11 cellular contexts compared by ENCODE assay signal in genomic region chr6:170222498-170223471, GRCh38.
DNase-seq lines count a peak whose midpoint lies in the region; ATAC-seq and TF ChIP-seq lines count a peak whose summit lies in the region.
"Had no signal": no experiment of that assay in that cellular context is flagged by ENCODE, and none has a peak within 500 bp of the region (broad histone marks: within the 10 kb centered on the region; RNA-seq: fewer than 3 reads in every experiment).

No MANE protein-coding gene starts in this region.

- no peaks in the 10 kb centered on the region for H3K9me3 ChIP-seq in BLaER1 treated with 17β-estradiol and CSF1 and Interleukin-3, amounts not matched to agents 10 nM and 100 nM (replicated peaks in 1 of 11)
- H3K9me3 ChIP-seq in liver (ENCODE audit: control insufficient read depth in 4 of 4, low read length in 3 of 4), result no peaks in the 10 kb centered on the region

- no peak for TF ChIP-seq RAD21 in liver (IDR thresholded peaks at IDR 0.05)

- TF ChIP-seq CTCF in liver (IDR thresholded peaks at IDR 0.05; ENCODE audit: low read depth, low read length, missing input control) (no peak), brain microvascular endothelial cell (IDR thresholded peaks at IDR 0.05; ENCODE audit: low read depth, low read length, missing control alignments) (no peak), foreskin keratinocyte (conservative IDR thresholded peaks at IDR 0.05) (no peak)

- in situ Hi-C loops in brain microvascular endothelial cell (cut with HindIII; ENCODE audit: low pct_ligation_motif_present, low sequenced_read_pairs), result no loop called here

- H3K27me3 ChIP-seq in BLaER1 treated with 17β-estradiol and CSF1 and Interleukin-3, amounts not matched to agents 10 nM and 100 nM, result peaks cover 0 to 59% (median 25%) of the 10 kb centered on the region in 11 experiments; a peak in 18 of 22 replicates
- no peaks in the 10 kb centered on the region for H3K27me3 ChIP-seq in liver (ENCODE audit: control insufficient read depth in 4 of 4, insufficient read depth in 4 of 4, low read length in 3 of 4)
- H3K27me3 ChIP-seq in brain microvascular endothelial cell (replicated peaks), result no peaks in the 10 kb centered on the region
- H3K27me3 ChIP-seq in foreskin keratinocyte, result no peaks in the 10 kb centered on the region

- 53% methylated on average over 32 of the region's 32 CpGs for WGBS in liver

- H3K4me2 ChIP-seq in BLaER1 treated with 17β-estradiol and CSF1 and Interleukin-3, amounts not matched to agents 10 nM and 100 nM, result peak overlapping the region; percentile 87 to 100 (median 91)

- ATAC-seq in HG02885 (IDR thresholded peaks at IDR 0.05; ENCODE audit: poor library complexity, unreplicated experiment) (no peak), foreskin keratinocyte (no peak)

- H3K9ac ChIP-seq in BLaER1 treated with 17β-estradiol and CSF1 and Interleukin-3, amounts not matched to agents 10 nM and 100 nM, result no peak overlapping the region; a peak in 3 of 22 replicates
- no peak overlapping the region for H3K9ac ChIP-seq in liver (ENCODE audit: low read depth in 1 of 2, low read length in 2 of 2)

- H3K4me3 ChIP-seq in BLaER1 treated with 17β-estradiol and CSF1 and Interleukin-3, amounts not matched to agents 10 nM and 100 nM, result peak overlapping the region in 4 of 10 experiments; percentile 29 to 61 (median 36); a peak in 8 of 20 replicates
- H3K4me3 ChIP-seq in liver (ENCODE audit: low read depth in 1 of 3, low read length in 3 of 3) (no peak overlapping the region), brain microvascular endothelial cell (ENCODE audit: low read depth, low read length) (no peak overlapping the region)
- H3K4me3 ChIP-seq: SK-N-MC had no signal

- DNase-seq in NCI-H1092 (lab: John Stamatoyannopoulos, UW) (peak; percentile 71), SW480 (ENCODE audit: low spot score) (peak; percentile 68), brain microvascular endothelial cell (no peak), CD1c-positive myeloid dendritic cell (ENCODE audit: extremely low spot score) (no peak), foreskin keratinocyte (no peak)
- DNase-seq: activated T-cell treated with anti-CD3 and anti-CD28 coated beads, Interleukin-2, amount 50 U/mL, for 1 hour; C1 segment of cervical spinal cord had no signal

- peaks cover 0 to 38% (median 0%) of the 10 kb centered on the region in 11 experiments; a peak in 6 of 22 replicates for H4K20me1 ChIP-seq in BLaER1 treated with 17β-estradiol and CSF1 and Interleukin-3, amounts not matched to agents 10 nM and 100 nM

- H3K4me1 ChIP-seq in BLaER1 treated with 17β-estradiol and CSF1 and Interleukin-3, amounts not matched to agents 10 nM and 100 nM, result peaks cover 30 to 50% (median 36%) of the 10 kb centered on the region in 10 experiments
- peaks cover 7 to 22% (median 17%) of the 10 kb centered on the region in 4 donors for H3K4me1 ChIP-seq in liver (ENCODE audit: control insufficient read depth in 4 of 4, insufficient read depth in 4 of 4, low read length in 3 of 4)
- H3K4me1 ChIP-seq in foreskin keratinocyte, result peaks cover 22% of the 10 kb centered on the region

- H3K36me3 ChIP-seq in BLaER1 treated with 17β-estradiol and CSF1 and Interleukin-3, amounts not matched to agents 10 nM and 100 nM, result no peaks in the 10 kb centered on the region
- H3K36me3 ChIP-seq in liver (ENCODE audit: control insufficient read depth in 4 of 4, insufficient read depth in 3 of 4, low read depth in 1 of 4, low read length in 3 of 4) (no peaks in the 10 kb centered on the region), brain microvascular endothelial cell (replicated peaks) (no peaks in the 10 kb centered on the region)

- peak overlapping the region in 4 of 11 experiments; percentile 14 to 47 (median 34); a peak in 5 of 22 replicates for H3K27ac ChIP-seq in BLaER1 treated with 17β-estradiol and CSF1 and Interleukin-3, amounts not matched to agents 10 nM and 100 nM
- H3K27ac ChIP-seq in liver (ENCODE audit: low read depth in 1 of 2, low read length in 2 of 2) (no peak overlapping the region), brain microvascular endothelial cell (no peak overlapping the region), foreskin keratinocyte (no peak overlapping the region)
- H3K27ac ChIP-seq: SK-N-MC had no signal

TF ChIP-seq in liver, 16 proteins besides CTCF, POLR2A, EP300 and RAD21:
- no peak for TF ChIP-seq HNF4A (conservative IDR thresholded peaks at IDR 0.05)
- TF ChIP-seq HNF4G (IDR thresholded peaks at IDR 0.05), result no peak
- TF ChIP-seq ZBTB33 (IDR thresholded peaks at IDR 0.05), result no peak
- no peak for TF ChIP-seq GABPA (IDR thresholded peaks at IDR 0.05 in 1 of 2, conservative IDR thresholded peaks at IDR 0.05 in 1 of 2)
- no peak for TF ChIP-seq JUND (IDR thresholded peaks at IDR 0.05)
- TF ChIP-seq FOXA2 (IDR thresholded peaks at IDR 0.05), result no peak
- TF ChIP-seq NR2F2 (IDR thresholded peaks at IDR 0.05), result peak; percentile 80
- no peak for TF ChIP-seq SP1 (IDR thresholded peaks at IDR 0.05)

Comparison
In these comparisons a context has a peak if more than half of its experiments do, and no peak if none do; other contexts are left out.
1. DNase-seq: peak in NCI-H1092 (single experiment) and SW480 (single experiment); none in brain microvascular endothelial cell (single experiment), CD1c-positive myeloid dendritic cell (single experiment) and foreskin keratinocyte (0 of 2).